8 cellular contexts compared by ENCODE assay signal in genomic region chr13:73767747-73768315, GRCh38.
A peak's percentile ranks its signal among the peaks of the same experiment; 100 is the strongest.
DNase-seq lines count a peak whose midpoint lies in the region; ATAC-seq and TF ChIP-seq lines count a peak whose summit lies in the region.

No MANE protein-coding gene starts in this region.

- H3K27ac Mint-ChIP-seq in CD8-positive, alpha-beta T cell = peak overlapping the region; percentile 98
- H3K27ac Mint-ChIP-seq in HFFc6 = no peak overlapping the region

- peaks cover 81% of the 10 kb centered on the region for H3K4me1 Mint-ChIP-seq in CD8-positive, alpha-beta T cell (ENCODE audit: low read depth)
- H3K4me1 Mint-ChIP-seq in HFFc6 (ENCODE audit: low read depth) = peaks cover 20% of the 10 kb centered on the region

- WGBS in esophagus muscularis mucosa = 81% methylated on average over 4 of the region's 4 CpGs

- peak in 4 of 7 experiments; percentile 31 to 60 (median 49) for DNase-seq in CD8-positive, alpha-beta T cell
- DNase-seq in HFFc6 = peak; percentile 11
- DNase-seq in activated CD4-positive, CD25-positive, alpha-beta regulatory T cell treated with anti-CD3 and anti-CD28 coated beads, Interleukin-2, amount 50 U/mL, for 16 hours (ENCODE audit: low read depth, low spot score) = peak; percentile 1
- no peak for DNase-seq in esophagus muscularis mucosa (ENCODE audit: extremely low spot score)
- DNase-seq in stimulated activated CD4-positive, alpha-beta T cell treated with anti-CD3 and anti-CD28 coated beads, Interleukin-12 subunit alpha, Interleukin-12 subunit beta, amount 100 ng/mL, for 4 hours = peak; percentile 21
- DNase-seq in NCI-H524 treated with DMSO at 0.1 percent for 48 hours (lab: John Stamatoyannopoulos, UW) = no peak

- POLR2A ChIA-PET in CD8-positive, alpha-beta T cell (lab: Charles Lee) = interaction anchor here (0.6 to 2.9 kb wide), 6 partner anchors 8 to 364 kb away, joined by 3 to 9 read pairs (median 3); no protein-coding TSS in a partner anchor

- no peak for TF ChIP-seq POLR2A in esophagus muscularis mucosa (IDR thresholded peaks at IDR 0.05; ENCODE audit: low read depth)

- no peaks in the 10 kb centered on the region for H3K9me3 ChIP-seq in CD8-positive, alpha-beta T cell (ENCODE audit: low read length)
- H3K9me3 ChIP-seq in esophagus muscularis mucosa = no peaks in the 10 kb centered on the region

- CTCF ChIA-PET in CD8-positive, alpha-beta T cell (lab: Charles Lee) = interaction anchor here (0.6 to 4.5 kb wide), 10 partner anchors 10 to 523 kb away, joined by 3 to 35 read pairs (median 4); no protein-coding TSS in a partner anchor

- peaks cover 32% of the 10 kb centered on the region for H3K36me3 Mint-ChIP-seq in CD8-positive, alpha-beta T cell
- H3K36me3 Mint-ChIP-seq in HFFc6 (ENCODE audit: low read depth) = peaks cover 8% of the 10 kb centered on the region

- peak; percentile 62 for TF ChIP-seq CTCF in CD8-positive, alpha-beta T cell (IDR thresholded peaks at IDR 0.05)
- TF ChIP-seq CTCF in HFFc6 (IDR thresholded peaks at IDR 0.05) (peak; percentile 68), esophagus muscularis mucosa (IDR thresholded peaks at IDR 0.05) (peak; percentile 9 to 38 (median 26))

- TF ChIP-seq EP300 in esophagus muscularis mucosa (IDR thresholded peaks at IDR 0.05) = no peak

- peak overlapping the region; percentile 86 for H3K27ac ChIP-seq in CD8-positive, alpha-beta T cell (ENCODE audit: low read depth, low read length)
- peak overlapping the region; percentile 66 to 83 (median 73) for H3K27ac ChIP-seq in esophagus muscularis mucosa (replicated peaks in 1 of 4)

- ATAC-seq in CD8-positive, alpha-beta T cell = no peak
- ATAC-seq in HG03460 (IDR thresholded peaks at IDR 0.05; ENCODE audit: unreplicated experiment) = no peak
- ATAC-seq in GM19324 (IDR thresholded peaks at IDR 0.05; ENCODE audit: low FRiP score, unreplicated experiment) = no peak

- no peaks in the 10 kb centered on the region for H3K9me3 Mint-ChIP-seq in CD8-positive, alpha-beta T cell
- H3K9me3 Mint-ChIP-seq in HFFc6 = no peaks in the 10 kb centered on the region

- no peak overlapping the region for H3K4me3 Mint-ChIP-seq in CD8-positive, alpha-beta T cell
- no peak overlapping the region for H3K4me3 Mint-ChIP-seq in HFFc6

- H3K4me3 ChIP-seq in CD8-positive, alpha-beta T cell (ENCODE audit: low read depth, low read length) = no peak overlapping the region
- no peak overlapping the region for H3K4me3 ChIP-seq in esophagus muscularis mucosa

- H3K4me1 ChIP-seq in CD8-positive, alpha-beta T cell (ENCODE audit: insufficient read depth, low read length) = peaks cover 67% of the 10 kb centered on the region
- peaks cover 34 to 52% (median 40%) of the 10 kb centered on the region in 4 donors for H3K4me1 ChIP-seq in esophagus muscularis mucosa

- intact Hi-C loops in CD8-positive, alpha-beta T cell (cut with DNase I, micrococcal nuclease) = loop anchor here (1.0 to 10.0 kb wide), 5 partner anchors 13 to 369 kb away; no protein-coding TSS in a partner anchor
- intact Hi-C loops in esophagus muscularis mucosa (cut with DNase I) = no loop called here

- no peaks in the 10 kb centered on the region for H3K36me3 ChIP-seq in CD8-positive, alpha-beta T cell (ENCODE audit: insufficient read depth, low read length)
- no peaks in the 10 kb centered on the region for H3K36me3 ChIP-seq in esophagus muscularis mucosa

- no peaks in the 10 kb centered on the region for H3K27me3 Mint-ChIP-seq in CD8-positive, alpha-beta T cell (ENCODE audit: low read depth)
- H3K27me3 Mint-ChIP-seq in HFFc6 (ENCODE audit: insufficient read depth) = no peaks in the 10 kb centered on the region; the same call in 1 of the 2 replicates

- no peaks in the 10 kb centered on the region for H3K27me3 ChIP-seq in CD8-positive, alpha-beta T cell (ENCODE audit: insufficient read depth, low read length)
- H3K27me3 ChIP-seq in esophagus muscularis mucosa = no peaks in the 10 kb centered on the region

Comparison
In these comparisons a context has a peak if more than half of its experiments do, and no peak if none do; other contexts are left out.
1. DNase-seq: peak in CD8-positive, alpha-beta T cell (4 of 7), HFFc6 (single experiment), activated CD4-positive, CD25-positive, alpha-beta regulatory T cell treated with anti-CD3 and anti-CD28 coated beads, Interleukin-2, amount 50 U/mL, for 16 hours (single experiment) and stimulated activated CD4-positive, alpha-beta T cell treated with anti-CD3 and anti-CD28 coated beads, Interleukin-12 subunit alpha, Interleukin-12 subunit beta, amount 100 ng/mL, for 4 hours (single experiment); none in esophagus muscularis mucosa (single experiment) and NCI-H524 treated with DMSO at 0.1 percent for 48 hours (single experiment).
2. Peak in every context shown above with its lines, with median percentiles within 50 percentile points of each other: CTCF ChIP-seq.